2 cellular contexts compared by ENCODE assay signal in the genomic region with DNA sequence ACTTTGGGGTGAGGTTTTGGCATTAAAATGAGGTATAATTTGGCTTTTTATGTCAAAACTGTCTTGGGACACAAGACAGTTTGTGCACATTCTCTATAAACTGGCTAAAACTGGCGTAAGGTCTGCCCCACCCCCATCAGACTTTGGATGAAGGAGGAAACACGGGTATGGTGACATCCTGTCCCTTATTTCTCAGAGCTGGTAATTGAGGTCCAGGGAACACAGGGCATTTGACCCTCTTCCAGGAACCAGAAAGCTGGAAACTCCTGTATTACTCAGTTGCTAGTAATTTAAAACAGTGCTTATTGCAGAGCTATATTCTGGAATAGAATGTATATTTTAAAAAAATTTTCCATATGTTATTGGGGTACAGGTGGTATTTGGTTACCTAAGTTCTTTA.
TF ChIP-seq lines count a peak whose summit lies in the region.

No MANE protein-coding gene starts in this region.

TF ChIP-seq in liver, 16 proteins besides CTCF, POLR2A, EP300 and RAD21 (continued from another document):
- TF ChIP-seq, protein P1, sequence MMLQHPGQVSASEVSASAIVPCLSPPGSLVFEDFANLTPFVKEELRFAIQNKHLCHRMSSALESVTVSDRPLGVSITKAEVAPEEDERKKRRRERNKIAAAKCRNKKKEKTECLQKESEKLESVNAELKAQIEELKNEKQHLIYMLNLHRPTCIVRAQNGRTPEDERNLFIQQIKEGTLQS (IDR thresholded peaks at IDR 0.05): no peak
- TF ChIP-seq SP1 (IDR thresholded peaks at IDR 0.05) (no peak), HNF4G (IDR thresholded peaks at IDR 0.05) (peak; percentile 37)

TF ChIP-seq in HepG2, 621 proteins besides CTCF, POLR2A, EP300 and RAD21 (continued from another document):
- TF ChIP-seq CEBPB (IDR thresholded peaks at IDR 0.05; ENCODE audit: borderline replicate concordance, low read depth, low read length) (no peak), ZNF136 (CRISPR knock-in tag; IDR thresholded peaks at IDR 0.05; ENCODE audit: low read depth) (no peak), POLR2G (IDR thresholded peaks at IDR 0.05; ENCODE audit: low read depth, low read length) (no peak), ELF3 (CRISPR knock-in tag; IDR thresholded peaks at IDR 0.05) (no peak), ZNF672 (CRISPR knock-in tag; IDR thresholded peaks at IDR 0.05) (no peak), ASH2L (IDR thresholded peaks at IDR 0.05; ENCODE audit: insufficient read length, low read depth, low read length) (no peak), RELA (CRISPR knock-in tag; IDR thresholded peaks at IDR 0.05) (no peak), ZMYM4 (CRISPR knock-in tag; IDR thresholded peaks at IDR 0.05) (no peak), ZNF510 (CRISPR knock-in tag; IDR thresholded peaks at IDR 0.05; ENCODE audit: low read depth) (no peak), RNF2 (conservative IDR thresholded peaks at IDR 0.05; ENCODE audit: low read depth) (no peak), ZNF703 (CRISPR knock-in tag; IDR thresholded peaks at IDR 0.05; ENCODE audit: borderline replicate concordance) (no peak)
- TF ChIP-seq, protein P2, sequence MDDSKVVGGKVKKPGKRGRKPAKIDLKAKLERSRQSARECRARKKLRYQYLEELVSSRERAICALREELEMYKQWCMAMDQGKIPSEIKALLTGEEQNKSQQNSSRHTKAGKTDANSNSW (CRISPR knock-in tag; IDR thresholded peaks at IDR 0.05; ENCODE audit: borderline replicate concordance): no peak
- TF ChIP-seq, protein P3, sequence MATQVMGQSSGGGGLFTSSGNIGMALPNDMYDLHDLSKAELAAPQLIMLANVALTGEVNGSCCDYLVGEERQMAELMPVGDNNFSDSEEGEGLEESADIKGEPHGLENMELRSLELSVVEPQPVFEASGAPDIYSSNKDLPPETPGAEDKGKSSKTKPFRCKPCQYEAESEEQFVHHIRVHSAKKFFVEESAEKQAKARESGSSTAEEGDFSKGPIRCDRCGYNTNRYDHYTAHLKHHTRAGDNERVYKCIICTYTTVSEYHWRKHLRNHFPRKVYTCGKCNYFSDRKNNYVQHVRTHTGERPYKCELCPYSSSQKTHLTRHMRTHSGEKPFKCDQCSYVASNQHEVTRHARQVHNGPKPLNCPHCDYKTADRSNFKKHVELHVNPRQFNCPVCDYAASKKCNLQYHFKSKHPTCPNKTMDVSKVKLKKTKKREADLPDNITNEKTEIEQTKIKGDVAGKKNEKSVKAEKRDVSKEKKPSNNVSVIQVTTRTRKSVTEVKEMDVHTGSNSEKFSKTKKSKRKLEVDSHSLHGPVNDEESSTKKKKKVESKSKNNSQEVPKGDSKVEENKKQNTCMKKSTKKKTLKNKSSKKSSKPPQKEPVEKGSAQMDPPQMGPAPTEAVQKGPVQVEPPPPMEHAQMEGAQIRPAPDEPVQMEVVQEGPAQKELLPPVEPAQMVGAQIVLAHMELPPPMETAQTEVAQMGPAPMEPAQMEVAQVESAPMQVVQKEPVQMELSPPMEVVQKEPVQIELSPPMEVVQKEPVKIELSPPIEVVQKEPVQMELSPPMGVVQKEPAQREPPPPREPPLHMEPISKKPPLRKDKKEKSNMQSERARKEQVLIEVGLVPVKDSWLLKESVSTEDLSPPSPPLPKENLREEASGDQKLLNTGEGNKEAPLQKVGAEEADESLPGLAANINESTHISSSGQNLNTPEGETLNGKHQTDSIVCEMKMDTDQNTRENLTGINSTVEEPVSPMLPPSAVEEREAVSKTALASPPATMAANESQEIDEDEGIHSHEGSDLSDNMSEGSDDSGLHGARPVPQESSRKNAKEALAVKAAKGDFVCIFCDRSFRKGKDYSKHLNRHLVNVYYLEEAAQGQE (IDR thresholded peaks at IDR 0.05; ENCODE audit: borderline replicate concordance in 1 of 2, low read depth in 1 of 2, low read length in 2 of 2): no peak
TF ChIP-seq in HepG2: peak in this region for 0.
